20 cellular contexts compared by ENCODE assay signal in genomic region chr18:59455728-59456276, GRCh38.
A peak's percentile ranks its signal among the peaks of the same experiment; 100 is the strongest.
DNase-seq lines count a peak whose midpoint lies in the region; ATAC-seq and TF ChIP-seq lines count a peak whose summit lies in the region.
"Had no signal": no experiment of that assay in that cellular context is flagged by ENCODE, and none has a peak within 500 bp of the region (broad histone marks: within the 10 kb centered on the region; RNA-seq: fewer than 3 reads in every experiment).

No MANE protein-coding gene starts in this region.

- intact Hi-C loops in Right ventricle myocardium superior (cut with DNase I) (loop anchor here (5.0 kb wide), 1 partner anchor 366 kb away; no protein-coding TSS in a partner anchor), left ventricle myocardium inferior (cut with micrococcal nuclease) (loop anchor here (10.0 kb wide), 1 partner anchor 239 kb away; the partner anchor contains the start of gene CCBE1), sigmoid colon (cut with DNase I) (no loop called here)

- peaks cover 60% of the 10 kb centered on the region for H3K4me1 Mint-ChIP-seq in endodermal cell
- H3K4me1 Mint-ChIP-seq: activated naive CD8-positive, alpha-beta T cell treated with anti-CD3 and anti-CD28 coated beads, Interleukin-2, amount 50 U/mL, for 24 hours; natural killer cell; stimulated activated naive CD8-positive, alpha-beta T cell treated with anti-CD3 and anti-CD28 coated beads, Interleukin-15, amount 100 ng/mL, for 72 hours had no signal

- H3K9me3 ChIP-seq in left ventricle myocardium inferior (replicated peaks) (no peaks in the 10 kb centered on the region), WERI-Rb-1 (ENCODE audit: severe bottlenecking) (peaks cover 6% of the 10 kb centered on the region), sigmoid colon (no peaks in the 10 kb centered on the region), endodermal cell (ENCODE audit: control insufficient read depth, low read length) (no peaks in the 10 kb centered on the region)
- H3K9me3 ChIP-seq: transverse colon had no signal

- no peak overlapping the region for H3K27ac Mint-ChIP-seq in endodermal cell
- H3K27ac Mint-ChIP-seq: activated CD8-positive, alpha-beta memory T cell treated with anti-CD3 and anti-CD28 coated beads, Interleukin-2, amount 10 ng/mL, durations not matched to agents 7 days and 5 days; activated naive CD8-positive, alpha-beta T cell treated with anti-CD3 and anti-CD28 coated beads, Interleukin-2, amount 50 U/mL, for 24 hours; CD8-positive, alpha-beta T cell; natural killer cell; stimulated activated naive CD8-positive, alpha-beta T cell treated with anti-CD3 and anti-CD28 coated beads, Interleukin-15, amount 100 ng/mL, for 72 hours had no signal

- peak; percentile 49 for DNase-seq in Right ventricle myocardium superior
- no peak for DNase-seq in left ventricle myocardium inferior
- DNase-seq in NCI-H1105 treated with DMSO at 0.1 percent for 48 hours (lab: John Stamatoyannopoulos, UW) = peak; percentile 81
- DNase-seq in WERI-Rb-1 = no peak
- peak; percentile 78 for DNase-seq in sigmoid colon
- no peak for DNase-seq in endodermal cell
- DNase-seq in HuH-7.5 (ENCODE audit: low spot score) = no peak
- DNase-seq: activated CD4-positive, alpha-beta T cell treated with anti-CD3 and anti-CD28 coated beads for 4 hours; activated CD8-positive, alpha-beta memory T cell treated with anti-CD3 and anti-CD28 coated beads, Interleukin-2, amount 10 ng/mL, durations not matched to agents 7 days and 5 days; activated naive CD8-positive, alpha-beta T cell treated with anti-CD3 and anti-CD28 coated beads, Interleukin-2, amount 50 U/mL, for 24 hours; CD8-positive, alpha-beta T cell; dermis blood vessel endothelial cell; hippocampal formation; natural killer cell; NCI-H2171; stimulated activated naive CD8-positive, alpha-beta T cell treated with anti-CD3 and anti-CD28 coated beads, Interleukin-15, amount 100 ng/mL, for 72 hours; SW 1271; transverse colon had no signal

- H3K4me3 Mint-ChIP-seq in endodermal cell = no peak overlapping the region
- H3K4me3 Mint-ChIP-seq: activated CD8-positive, alpha-beta memory T cell treated with anti-CD3 and anti-CD28 coated beads, Interleukin-2, amount 10 ng/mL, durations not matched to agents 7 days and 5 days; activated naive CD8-positive, alpha-beta T cell treated with anti-CD3 and anti-CD28 coated beads, Interleukin-2, amount 50 U/mL, for 24 hours; CD8-positive, alpha-beta T cell; natural killer cell; stimulated activated naive CD8-positive, alpha-beta T cell treated with anti-CD3 and anti-CD28 coated beads, Interleukin-15, amount 100 ng/mL, for 72 hours had no signal

- 71 to 72% methylated on average over 12 of the region's 12 CpGs for WGBS in sigmoid colon, 2 donors
- 90 to 94% methylated on average over 12 of the region's 12 CpGs for WGBS in endodermal cell (ENCODE audit: insufficient coverage in 1 of 2, insufficient read length in 1 of 2), 2 experiments

- H3K27me3 ChIP-seq in left ventricle myocardium inferior (ENCODE audit: low read depth) (no peaks in the 10 kb centered on the region), WERI-Rb-1 (ENCODE audit: insufficient read depth, low read depth, severe bottlenecking) (no peaks in the 10 kb centered on the region), sigmoid colon (no peaks in the 10 kb centered on the region), endodermal cell (ENCODE audit: control insufficient read depth, insufficient read depth, low read length, poor library complexity, severe bottlenecking) (peaks cover 32% of the 10 kb centered on the region)
- H3K27me3 ChIP-seq: transverse colon had no signal

- TF ChIP-seq POLR2A in sigmoid colon (IDR thresholded peaks at IDR 0.05) = no peak

- no peaks in the 10 kb centered on the region for H3K9me3 Mint-ChIP-seq in endodermal cell
- H3K9me3 Mint-ChIP-seq: activated naive CD8-positive, alpha-beta T cell treated with anti-CD3 and anti-CD28 coated beads, Interleukin-2, amount 50 U/mL, for 24 hours; CD8-positive, alpha-beta T cell; natural killer cell; stimulated activated naive CD8-positive, alpha-beta T cell treated with anti-CD3 and anti-CD28 coated beads, Interleukin-15, amount 100 ng/mL, for 72 hours had no signal

- no peak for TF ChIP-seq CTCF in left ventricle myocardium inferior (IDR thresholded peaks at IDR 0.05; ENCODE audit: borderline replicate concordance)
- TF ChIP-seq CTCF in WERI-Rb-1 (IDR thresholded peaks at IDR 0.05; ENCODE audit: low read depth, low read length) = no peak
- no peak for TF ChIP-seq CTCF in sigmoid colon (IDR thresholded peaks at IDR 0.05)
- TF ChIP-seq CTCF in endodermal cell (conservative IDR thresholded peaks at IDR 0.05) = no peak

- H3K27ac ChIP-seq in left ventricle myocardium inferior (replicated peaks) (no peak overlapping the region), WERI-Rb-1 (peak overlapping the region; percentile 33; the same call in 1 of the 2 replicates), sigmoid colon (peak overlapping the region in 1 of 4 donors; percentile 13), endodermal cell (ENCODE audit: low read depth, low read length) (no peak overlapping the region)
- H3K27ac ChIP-seq: skin epidermis, transverse colon had no signal

- H3K9ac ChIP-seq in endodermal cell (ENCODE audit: extremely low read depth, low read length, poor library complexity, severe bottlenecking) = no peak overlapping the region

- peaks cover 19% of the 10 kb centered on the region for H3K4me1 ChIP-seq in left ventricle myocardium inferior
- peaks cover 0 to 30% (median 22%) of the 10 kb centered on the region in 4 donors for H3K4me1 ChIP-seq in sigmoid colon
- H3K4me1 ChIP-seq in endodermal cell (ENCODE audit: control insufficient read depth, insufficient read depth, low read length) = peaks cover 37% of the 10 kb centered on the region

- H3K4me3 ChIP-seq in left ventricle myocardium inferior (no peak overlapping the region), WERI-Rb-1 (ENCODE audit: low read depth, low read length) (no peak overlapping the region), sigmoid colon (no peak overlapping the region), endodermal cell (ENCODE audit: low read length) (no peak overlapping the region)
- H3K4me3 ChIP-seq: skin epidermis, transverse colon had no signal

- ATAC-seq in Right ventricle myocardium superior (ENCODE audit: poor library complexity) (peak; percentile 30), HG03439 (IDR thresholded peaks at IDR 0.05; ENCODE audit: unreplicated experiment) (no peak)
- ATAC-seq: activated CD8-positive, alpha-beta memory T cell treated with anti-CD3 and anti-CD28 coated beads, Interleukin-2, amount 10 ng/mL, durations not matched to agents 7 days and 5 days; activated naive CD8-positive, alpha-beta T cell treated with anti-CD3 and anti-CD28 coated beads, Interleukin-2, amount 50 U/mL, for 24 hours; CD8-positive, alpha-beta T cell; natural killer cell; stimulated activated naive CD8-positive, alpha-beta T cell treated with anti-CD3 and anti-CD28 coated beads, Interleukin-15, amount 100 ng/mL, for 72 hours had no signal

- H3K36me3 Mint-ChIP-seq in endodermal cell (ENCODE audit: low read depth) = no peaks in the 10 kb centered on the region
- H3K36me3 Mint-ChIP-seq: activated CD8-positive, alpha-beta memory T cell treated with anti-CD3 and anti-CD28 coated beads, Interleukin-2, amount 10 ng/mL, durations not matched to agents 7 days and 5 days; CD8-positive, alpha-beta T cell; natural killer cell had no signal

- peaks cover 34% of the 10 kb centered on the region for H3K27me3 Mint-ChIP-seq in endodermal cell (ENCODE audit: insufficient read depth)

- H3K36me3 ChIP-seq in left ventricle myocardium inferior (no peaks in the 10 kb centered on the region), WERI-Rb-1 (no peaks in the 10 kb centered on the region), sigmoid colon (peaks cover 0 to 20% (median 0%) of the 10 kb centered on the region in 4 donors), endodermal cell (ENCODE audit: control insufficient read depth, insufficient read depth, low read length) (no peaks in the 10 kb centered on the region)
- H3K36me3 ChIP-seq: transverse colon had no signal

- no peak for TF ChIP-seq EP300 in sigmoid colon (IDR thresholded peaks at IDR 0.05)

Comparison
In these comparisons a context has a peak if more than half of its experiments do, and no peak if none do; other contexts are left out.
1. DNase-seq: peak in Right ventricle myocardium superior (single experiment), NCI-H1105 treated with DMSO at 0.1 percent for 48 hours (single experiment) and sigmoid colon (single experiment); none in left ventricle myocardium inferior (single experiment), WERI-Rb-1 (single experiment), endodermal cell (single experiment) and HuH-7.5 (single experiment).